In genomic region chr1:25148673-25149300, GRCh38 we compare ENCODE assay signal across 8 cellular contexts.
DNase-seq lines count a peak whose midpoint lies in the region; ATAC-seq and TF ChIP-seq lines count a peak whose summit lies in the region.

No MANE protein-coding gene starts in this region.

- POLR2A ChIA-PET in activated CD4-positive, alpha-beta memory T cell treated with anti-CD3 and anti-CD28 coated beads for 36 hours (lab: Charles Lee), result no interaction called here

- intact Hi-C loops in Calu3 (cut with micrococcal nuclease; ENCODE audit: unreplicated experiment), result no loop called here
- intact Hi-C loops in activated CD4-positive, alpha-beta memory T cell treated with anti-CD3 and anti-CD28 coated beads for 36 hours (cut with micrococcal nuclease), result loop anchor here (1.0 to 2.0 kb wide), 2 partner anchors 57 to 300 kb away; no protein-coding TSS in a partner anchor

- no peaks in the 10 kb centered on the region for H3K36me3 Mint-ChIP-seq in Calu3 (ENCODE audit: insufficient read depth, unreplicated experiment)
- H3K36me3 Mint-ChIP-seq in activated CD4-positive, alpha-beta memory T cell treated with anti-CD3 and anti-CD28 coated beads for 36 hours, result no peaks in the 10 kb centered on the region

- no peak for DNase-seq in Calu3
- DNase-seq in activated CD4-positive, alpha-beta memory T cell treated with anti-CD3 and anti-CD28 coated beads for 36 hours, result peak; percentile 37
- DNase-seq in kidney tubule cell (ENCODE audit: low spot score), result peak; percentile 14
- no peak for DNase-seq in NCI-H1417 treated with DMSO at 0.1 percent for 48 hours (lab: John Stamatoyannopoulos, UW)
- no peak for DNase-seq in NCI-H2029 treated with DMSO at 0.1 percent for 48 hours (lab: John Stamatoyannopoulos, UW)

- ATAC-seq in GM21825 (IDR thresholded peaks at IDR 0.05; ENCODE audit: unreplicated experiment), result no peak
- ATAC-seq in GM21786 (IDR thresholded peaks at IDR 0.05; ENCODE audit: unreplicated experiment), result no peak

- TF ChIP-seq EP300 in Ishikawa (IDR thresholded peaks at IDR 0.05; ENCODE audit: borderline replicate concordance), result no peak

- H3K27me3 Mint-ChIP-seq in Calu3 (ENCODE audit: unreplicated experiment), result peaks cover 62% of the 10 kb centered on the region
- peaks cover 25% of the 10 kb centered on the region for H3K27me3 Mint-ChIP-seq in activated CD4-positive, alpha-beta memory T cell treated with anti-CD3 and anti-CD28 coated beads for 36 hours

- peak; percentile 16 for TF ChIP-seq CTCF in Calu3 (IDR thresholded peaks at IDR 0.05; ENCODE audit: unreplicated experiment)

- TF ChIP-seq RAD21 in Ishikawa (IDR thresholded peaks at IDR 0.05; ENCODE audit: low read depth), result peak; percentile 45

- BruUV-seq in Calu3 (replicated peaks; lab: Mats Ljungman, UMichigan), result no TSS peak

- no peaks in the 10 kb centered on the region for H3K9me3 Mint-ChIP-seq in Calu3 (ENCODE audit: low read depth, unreplicated experiment)
- no peaks in the 10 kb centered on the region for H3K9me3 Mint-ChIP-seq in activated CD4-positive, alpha-beta memory T cell treated with anti-CD3 and anti-CD28 coated beads for 36 hours

- no peaks in the 10 kb centered on the region for H3K4me1 Mint-ChIP-seq in Calu3 (ENCODE audit: low read depth, unreplicated experiment)
- H3K4me1 Mint-ChIP-seq in activated CD4-positive, alpha-beta memory T cell treated with anti-CD3 and anti-CD28 coated beads for 36 hours (ENCODE audit: low read depth), result no peaks in the 10 kb centered on the region

- CTCF ChIA-PET in Calu3 (lab: Charles Lee), result interaction anchor here (0.7 kb wide), 1 partner anchor 9 kb away, joined by 3 read pairs; no protein-coding TSS in a partner anchor
- CTCF ChIA-PET in activated CD4-positive, alpha-beta memory T cell treated with anti-CD3 and anti-CD28 coated beads for 36 hours (lab: Charles Lee), result interaction anchor here (0.6 to 2.9 kb wide), 16 partner anchors 10 to 317 kb away, joined by 3 to 19 read pairs (median 4); no protein-coding TSS in a partner anchor

- H3K27ac Mint-ChIP-seq in Calu3 (ENCODE audit: unreplicated experiment), result no peak overlapping the region
- no peak overlapping the region for H3K27ac Mint-ChIP-seq in activated CD4-positive, alpha-beta memory T cell treated with anti-CD3 and anti-CD28 coated beads for 36 hours

- H3K4me3 Mint-ChIP-seq in Calu3 (ENCODE audit: low read depth, unreplicated experiment), result no peak overlapping the region
- no peak overlapping the region for H3K4me3 Mint-ChIP-seq in activated CD4-positive, alpha-beta memory T cell treated with anti-CD3 and anti-CD28 coated beads for 36 hours

TF ChIP-seq in Ishikawa, 13 proteins besides CTCF, POLR2A, EP300 and RAD21:
- no peak for TF ChIP-seq FOXM1 (IDR thresholded peaks at IDR 0.05; ENCODE audit: borderline replicate concordance, low read depth)
- no peak for TF ChIP-seq REST (IDR thresholded peaks at IDR 0.05; ENCODE audit: low read depth)
- TF ChIP-seq USF1 (IDR thresholded peaks at IDR 0.05), result no peak
- TF ChIP-seq TEAD4 (IDR thresholded peaks at IDR 0.05), result no peak
- TF ChIP-seq ZBTB7A (IDR thresholded peaks at IDR 0.05; ENCODE audit: low read depth), result no peak
- no peak for TF ChIP-seq NFIC (IDR thresholded peaks at IDR 0.05)
- no peak for TF ChIP-seq YY1 (IDR thresholded peaks at IDR 0.05; ENCODE audit: low read depth)
- TF ChIP-seq EGR1 (IDR thresholded peaks at IDR 0.05), result no peak

Comparison
In these comparisons a context has a peak if more than half of its experiments do, and no peak if none do; other contexts are left out.
1. DNase-seq: peak in activated CD4-positive, alpha-beta memory T cell treated with anti-CD3 and anti-CD28 coated beads for 36 hours (single experiment) and kidney tubule cell (single experiment); none in Calu3 (single experiment), NCI-H1417 treated with DMSO at 0.1 percent for 48 hours (single experiment) and NCI-H2029 treated with DMSO at 0.1 percent for 48 hours (single experiment).